ENCODE assay signal across 8 cellular contexts in genomic region chr2:162297925-162298552, GRCh38. TPM values are rescaled to one million over a fixed set of nuclear protein-coding genes. Genes with fewer than 3 reads are reported as not detected.
DNase-seq lines count a peak whose midpoint lies in the region; ATAC-seq and TF ChIP-seq lines count a peak whose summit lies in the region.

No MANE protein-coding gene starts in this region.

- no peaks in the 10 kb centered on the region for H3K79me2 ChIP-seq in mesendoderm (ENCODE audit: control insufficient read depth, insufficient read depth, low read length)

- H2BK120ac ChIP-seq in mesendoderm (ENCODE audit: low read depth, low read length), result no peak overlapping the region

- TF ChIP-seq CTCF in HEK293 (tag by site-specific recombination; IDR thresholded peaks at IDR 0.05) (0 out of 2 replicates have a peak, but pooled peaks have one; percentile 14), testis (IDR thresholded peaks at IDR 0.05) (peak; percentile 67 to 87 (median 74))

- no peak overlapping the region for H4K5ac ChIP-seq in mesendoderm (ENCODE audit: low read length)

- no peak overlapping the region for H3K4me2 ChIP-seq in mesendoderm (ENCODE audit: low read length)

- no peak overlapping the region for H2BK15ac ChIP-seq in mesendoderm (replicated peaks; ENCODE audit: low read depth)

- H3K18ac ChIP-seq in mesendoderm (ENCODE audit: low read length), result no peak overlapping the region

- TF ChIP-seq POLR2A in testis (IDR thresholded peaks at IDR 0.05), result no peak

- peak; percentile 57 for ATAC-seq in activated CD8-positive, alpha-beta memory T cell treated with anti-CD3 and anti-CD28 coated beads, Interleukin-2, amount 10 ng/mL, durations not matched to agents 7 days and 5 days
- ATAC-seq in T-cell (replicated peaks in 1 of 4), result peak in 3 of 4 experiments; percentile 48 to 64 (median 60)

- H3K79me1 ChIP-seq in mesendoderm (ENCODE audit: low read length), result no peaks in the 10 kb centered on the region

- H3K4me3 ChIP-seq in HEK293 (ENCODE audit: low read depth, low read length) (no peak overlapping the region), mesendoderm (ENCODE audit: low read length) (no peak overlapping the region), testis (no peak overlapping the region)

- no peak overlapping the region for H2AK5ac ChIP-seq in mesendoderm (ENCODE audit: low read length)

- H3K9me3 ChIP-seq in HEK293 (ENCODE audit: control insufficient read depth, insufficient read depth, low read depth, low read length) (no peaks in the 10 kb centered on the region), testis (no peaks in the 10 kb centered on the region)

- no peaks in the 10 kb centered on the region for H3K27me3 Mint-ChIP-seq in activated CD8-positive, alpha-beta memory T cell treated with anti-CD3 and anti-CD28 coated beads, Interleukin-2, amount 10 ng/mL, durations not matched to agents 7 days and 5 days
- no peaks in the 10 kb centered on the region for H3K27me3 Mint-ChIP-seq in T-cell

- no peaks in the 10 kb centered on the region for H3K36me3 ChIP-seq in HEK293 (ENCODE audit: control insufficient read depth in 2 of 2, insufficient read depth in 1 of 2, low read length in 2 of 2)
- no peaks in the 10 kb centered on the region for H3K36me3 ChIP-seq in mesendoderm (ENCODE audit: control insufficient read depth, insufficient read depth, low read length)
- H3K36me3 ChIP-seq in testis (ENCODE audit: low read depth, missing control alignments), result no peaks in the 10 kb centered on the region

- no peak overlapping the region for H4K8ac ChIP-seq in mesendoderm (ENCODE audit: low read depth, low read length)

- H3K9ac ChIP-seq in mesendoderm (ENCODE audit: low read length), result no peak overlapping the region

- H3K27ac ChIP-seq in HEK293 (ENCODE audit: extremely low read depth, low read depth, low read length) (no peak overlapping the region), mesendoderm (ENCODE audit: low read depth, low read length) (no peak overlapping the region), testis (no peak overlapping the region)

- no peaks in the 10 kb centered on the region for H3K9me3 Mint-ChIP-seq in activated CD8-positive, alpha-beta memory T cell treated with anti-CD3 and anti-CD28 coated beads, Interleukin-2, amount 10 ng/mL, durations not matched to agents 7 days and 5 days (ENCODE audit: low read depth)
- no peaks in the 10 kb centered on the region for H3K9me3 Mint-ChIP-seq in T-cell

- H3K4ac ChIP-seq in mesendoderm (ENCODE audit: low read depth, low read length), result no peak overlapping the region

- no peak overlapping the region for H3K4me3 Mint-ChIP-seq in activated CD8-positive, alpha-beta memory T cell treated with anti-CD3 and anti-CD28 coated beads, Interleukin-2, amount 10 ng/mL, durations not matched to agents 7 days and 5 days
- H3K4me3 Mint-ChIP-seq in T-cell, result no peak overlapping the region

- POLR2A ChIA-PET in HEK293 (lab: Yijun Ruan, JAX) (interaction anchor here (0.6 kb wide), 1 partner anchor 238 kb away, joined by 3 read pairs; no protein-coding TSS in a partner anchor), T-cell (lab: Charles Lee) (interaction anchor here (0.7 to 1.4 kb wide), 3 partner anchors 13 to 74 kb away, joined by 3 to 6 read pairs (median 5); partner anchors contain the start of gene IFIH1 (in 1 of the 2))

- DNase-seq in activated CD8-positive, alpha-beta memory T cell treated with anti-CD3 and anti-CD28 coated beads, Interleukin-2, amount 10 ng/mL, durations not matched to agents 7 days and 5 days, result peak; percentile 66
- DNase-seq in activated CD8-positive, alpha-beta memory T cell treated with anti-CD3 and anti-CD28 coated beads, Interleukin-2, amount 50 U/mL, for 48 hours, result no peak
- peak; percentile 53 for DNase-seq in NCI-H1105 (lab: John Stamatoyannopoulos, UW)
- DNase-seq in T-cell, result peak in 27 of 34 experiments; percentile 3 to 63 (median 38)
- peak; percentile 83 for DNase-seq in dedifferentiated amniotic fluid mesenchymal stem cell (ENCODE audit: extremely low spot score)
- DNase-seq in mesendoderm, result peak; percentile 76
- peak; percentile 91 for DNase-seq in testis

- H3K23ac ChIP-seq in mesendoderm (ENCODE audit: low read length), result no peak overlapping the region

- H3K56ac ChIP-seq in mesendoderm (ENCODE audit: low read length), result no peak overlapping the region

- whole genome bisulfite sequencing in mesendoderm (ENCODE audit: extremely low coverage, insufficient coverage, low lambda C conversion rate), result no CpG with 5 or more reads among the region's 5 CpGs
- 36 to 53% methylated on average over 5 of the region's 5 CpGs for WGBS in testis, 2 donors

- H3K27me3 ChIP-seq in mesendoderm (ENCODE audit: insufficient read depth, low read length, poor library complexity), result no peaks in the 10 kb centered on the region
- no peaks in the 10 kb centered on the region for H3K27me3 ChIP-seq in testis

- H2BK5ac ChIP-seq in mesendoderm (ENCODE audit: low read length), result no peak overlapping the region

- H3K27ac Mint-ChIP-seq in activated CD8-positive, alpha-beta memory T cell treated with anti-CD3 and anti-CD28 coated beads, Interleukin-2, amount 10 ng/mL, durations not matched to agents 7 days and 5 days, result no peak overlapping the region
- H3K27ac Mint-ChIP-seq in T-cell, result no peak overlapping the region

- intact Hi-C loops in testis (cut with DNase I; ENCODE audit: low total_unique reads), result no loop called here

- H3K36me3 Mint-ChIP-seq in activated CD8-positive, alpha-beta memory T cell treated with anti-CD3 and anti-CD28 coated beads, Interleukin-2, amount 10 ng/mL, durations not matched to agents 7 days and 5 days, result peaks cover 15% of the 10 kb centered on the region
- H3K36me3 Mint-ChIP-seq in T-cell, result peaks cover 7% of the 10 kb centered on the region

- CTCF ChIA-PET in activated CD8-positive, alpha-beta memory T cell treated with anti-CD3 and anti-CD28 coated beads, Interleukin-2, amount 10 ng/mL, durations not matched to agents 7 days and 5 days (lab: Charles Lee), result interaction anchor here (0.6 to 7.3 kb wide), 33 partner anchors 8 to 1114 kb away, joined by 3 to 125 read pairs (median 4); partner anchors contain the start of gene GCG
- CTCF ChIA-PET in HEK293 (lab: Yijun Ruan, JAX) (interaction anchor here (0.5 to 8.8 kb wide), 32 partner anchors 9 to 1906 kb away, joined by 3 to 130 read pairs (median 4); partner anchors contain the start of genes GCG and IFIH1), T-cell (lab: Charles Lee) (interaction anchor here (0.5 to 7.8 kb wide), 37 partner anchors 9 to 1075 kb away, joined by 3 to 121 read pairs (median 5); partner anchors contain the start of genes GCA (in 2 of the 2), IFIH1 (in 2 of the 2) and GCG (in 1 of the 2))

- H3K4me1 ChIP-seq in HEK293 (ENCODE audit: control insufficient read depth, insufficient read depth, low read length), result no peaks in the 10 kb centered on the region
- H3K4me1 ChIP-seq in mesendoderm (ENCODE audit: control insufficient read depth, low read depth, low read length), result no peaks in the 10 kb centered on the region
- no peaks in the 10 kb centered on the region for H3K4me1 ChIP-seq in testis

- peaks cover 4% of the 10 kb centered on the region for H3K4me1 Mint-ChIP-seq in activated CD8-positive, alpha-beta memory T cell treated with anti-CD3 and anti-CD28 coated beads, Interleukin-2, amount 10 ng/mL, durations not matched to agents 7 days and 5 days
- peaks cover 0 to 3% (median 1%) of the 10 kb centered on the region in 3 donors for H3K4me1 Mint-ChIP-seq in T-cell

TF ChIP-seq in HEK293, 187 proteins besides CTCF, POLR2A, EP300 and RAD21:
- TF ChIP-seq ZNF558 (tag by site-specific recombination; IDR thresholded peaks at IDR 0.05), result no peak
- peak; percentile 73 for TF ChIP-seq ZNF654 (tag by site-specific recombination; IDR thresholded peaks at IDR 0.05; ENCODE audit: low read depth)
- no peak for TF ChIP-seq ZNF416 (tag by site-specific recombination; IDR thresholded peaks at IDR 0.05)
- TF ChIP-seq ZNF362 (tag by site-specific recombination; IDR thresholded peaks at IDR 0.05), result 0 out of 2 replicates have a peak, but pooled peaks have one; percentile 47
- no peak for TF ChIP-seq ZNF366 (tag by site-specific recombination; conservative IDR thresholded peaks at IDR 0.05)
TF ChIP-seq in HEK293: peak in this region for 2.

RNA-seq across cellular contexts. Expression of gene IFIH1, which starts 20.4 kb away (rescaled TPM):
- 10 to 100 TPM; 66.8 to 90.0 TPM for total RNA-seq in activated CD8-positive, alpha-beta memory T cell treated with anti-CD3 and anti-CD28 coated beads, Interleukin-2, amount 10 ng/mL, durations not matched to agents 7 days and 5 days
- total RNA-seq in T-cell, result 10 to 100 TPM; 25.1 to 34.1 (median 29.2) TPM
- 0.10 TPM for polyA plus RNA-seq in mesendoderm (2013, experiment 1 of 2)
- 0.13 TPM for polyA plus RNA-seq in mesendoderm (2013, experiment 2 of 2)
- 10 to 100 TPM in 1 of 2 donors, 1 to 10 TPM in 1; 8.2 to 12.8 TPM for total RNA-seq in testis
- polyA plus RNA-seq in testis (ENCODE audit: insufficient read depth, low read depth, low replicate concordance), result 6.0 TPM

RNA-seq across cellular contexts. Expression of gene GCA, which starts 45.9 kb away (rescaled TPM):
- total RNA-seq in activated CD8-positive, alpha-beta memory T cell treated with anti-CD3 and anti-CD28 coated beads, Interleukin-2, amount 10 ng/mL, durations not matched to agents 7 days and 5 days, result 10 to 100 TPM; 16.1 to 17.2 TPM
- total RNA-seq in T-cell (10 to 100 TPM in 3 of 5 donors, 1 to 10 TPM in 2; 6.5 to 12.8 (median 10.0) TPM), testis (10 to 100 TPM; 26.1 to 33.1 TPM)
- polyA plus RNA-seq in mesendoderm (2013, experiment 1 of 2), result 16.0 TPM
- 16.5 TPM for polyA plus RNA-seq in mesendoderm (2013, experiment 2 of 2)
- 60.9 TPM for polyA plus RNA-seq in testis (ENCODE audit: insufficient read depth, low read depth, low replicate concordance)

RNA-seq across cellular contexts. Expression of gene FAP, which starts 54.8 kb away (rescaled TPM):
- under 1 TPM in 1 of 2 experiments, not detected in 1; 0.23 TPM for total RNA-seq in activated CD8-positive, alpha-beta memory T cell treated with anti-CD3 and anti-CD28 coated beads, Interleukin-2, amount 10 ng/mL, durations not matched to agents 7 days and 5 days
- under 1 TPM in 2 of 5 donors, not detected in 3; 0.85 to 0.88 TPM for total RNA-seq in T-cell
- polyA plus RNA-seq in mesendoderm (2013, experiment 1 of 2), result not detected
- polyA plus RNA-seq in mesendoderm (2013, experiment 2 of 2), result not detected
- total RNA-seq in testis, result 1 to 10 TPM; 1.2 to 2.6 TPM
- 5.6 TPM for polyA plus RNA-seq in testis (ENCODE audit: insufficient read depth, low read depth, low replicate concordance)
